13 cellular contexts compared by ENCODE assay signal in genomic region chr12:132286912-132287311, GRCh38. TPM values are rescaled to one million over a fixed set of nuclear protein-coding genes. Genes with fewer than 3 reads are reported as not detected.
DNase-seq lines count a peak whose midpoint lies in the region; ATAC-seq, FAIRE-seq and TF ChIP-seq lines count a peak whose summit lies in the region.
"Had no signal": no experiment of that assay in that cellular context is flagged by ENCODE, and none has a peak within 500 bp of the region (broad histone marks: within the 10 kb centered on the region; RNA-seq: fewer than 3 reads in every experiment).

No MANE protein-coding gene starts in this region.

- peaks cover 49% of the 10 kb centered on the region for H3K27me3 Mint-ChIP-seq in progenitor cell of endocrine pancreas
- peaks cover 10% of the 10 kb centered on the region in 2 donors for H3K27me3 Mint-ChIP-seq in CD4-positive, alpha-beta memory T cell

- no peak overlapping the region for H3K4me3 Mint-ChIP-seq in progenitor cell of endocrine pancreas (ENCODE audit: low read depth)
- H3K4me3 Mint-ChIP-seq in CD4-positive, alpha-beta memory T cell, result no peak overlapping the region

- H3K27me3 ChIP-seq in CD4-positive, alpha-beta memory T cell (ENCODE audit: insufficient read depth, low read length), result no peaks in the 10 kb centered on the region

- no peaks in the 10 kb centered on the region for H3K36me3 Mint-ChIP-seq in progenitor cell of endocrine pancreas (ENCODE audit: insufficient read depth)
- no peaks in the 10 kb centered on the region for H3K36me3 Mint-ChIP-seq in CD4-positive, alpha-beta memory T cell

- no peaks in the 10 kb centered on the region for H3K36me3 ChIP-seq in kidney (ENCODE audit: control insufficient read depth in 1 of 2, insufficient read depth in 2 of 2, low read length in 2 of 2)
- no peaks in the 10 kb centered on the region for H3K36me3 ChIP-seq in CD4-positive, alpha-beta memory T cell (ENCODE audit: insufficient read depth, low read length)
- H3K36me3 ChIP-seq: neutrophil, WERI-Rb-1 had no signal

- H3K9me3 ChIP-seq in kidney (ENCODE audit: control insufficient read depth in 1 of 2, low read length in 2 of 2), result no peaks in the 10 kb centered on the region
- H3K9me3 ChIP-seq in CD4-positive, alpha-beta memory T cell (ENCODE audit: control insufficient read depth in 1 of 2, low read length in 2 of 2), result no peaks in the 10 kb centered on the region
- H3K9me3 ChIP-seq: neutrophil had no signal

- H3K9me3 Mint-ChIP-seq in progenitor cell of endocrine pancreas (ENCODE audit: low read depth), result no peaks in the 10 kb centered on the region
- H3K9me3 Mint-ChIP-seq in CD4-positive, alpha-beta memory T cell, result peaks cover 0 to 1% (median 0%) of the 10 kb centered on the region in 8 donors

- H3K4me3 ChIP-seq in kidney (ENCODE audit: low read length in 2 of 2), result no peak overlapping the region
- H3K4me3 ChIP-seq in CD4-positive, alpha-beta memory T cell (ENCODE audit: low read length in 2 of 2), result no peak overlapping the region

- no peaks in the 10 kb centered on the region for H3K4me1 Mint-ChIP-seq in progenitor cell of endocrine pancreas (ENCODE audit: low read depth)
- peaks cover 7 to 32% (median 10%) of the 10 kb centered on the region in 4 donors for H3K4me1 Mint-ChIP-seq in CD4-positive, alpha-beta memory T cell

- peaks cover 17 to 43% of the 10 kb centered on the region in 2 donors for H3K4me1 ChIP-seq in kidney (ENCODE audit: control insufficient read depth in 1 of 2, insufficient read depth in 1 of 2, low read depth in 1 of 2, low read length in 2 of 2)
- H3K4me1 ChIP-seq in CD4-positive, alpha-beta memory T cell (ENCODE audit: insufficient read depth, low read length), result peaks cover 19% of the 10 kb centered on the region

- in situ Hi-C loops in Caki2 (cut with HindIII; ENCODE audit: low pct_unique_long_range_greater_than_20kb, low sequenced_read_pairs), result no loop called here

- DNase-seq in Caki2 (ENCODE audit: low read depth) (peak; percentile 97), HTR-8/SVneo (ENCODE audit: insufficient read length, low spot score) (peak; percentile 51), SW480 (ENCODE audit: low spot score) (peak; percentile 87), kidney (peak; percentile 89), progenitor cell of endocrine pancreas (ENCODE audit: low spot score, unreplicated experiment) (no peak), sciatic nerve (ENCODE audit: low spot score) (no peak)
- no peak for DNase-seq in CD4-positive, alpha-beta memory T cell
- DNase-seq: effector memory CD4-positive, alpha-beta T cell; mesenchymal stem cell; NCI-H2171 had no signal

- no peak for TF ChIP-seq CTCF in kidney (IDR thresholded peaks at IDR 0.05; ENCODE audit: borderline replicate concordance, extremely low read depth, insufficient read depth)
- no peak for TF ChIP-seq CTCF in progenitor cell of endocrine pancreas (IDR thresholded peaks at IDR 0.05; ENCODE audit: unreplicated experiment)

- H3K27ac ChIP-seq in kidney (ENCODE audit: low read depth in 2 of 2, low read length in 2 of 2), result no peak overlapping the region
- no peak overlapping the region for H3K27ac ChIP-seq in CD4-positive, alpha-beta memory T cell (ENCODE audit: low read depth, low read length)
- H3K27ac ChIP-seq: neutrophil, WERI-Rb-1 had no signal

- intact Hi-C loops in kidney (cut with DNase I), result no loop called here
- intact Hi-C loops in CD4-positive, alpha-beta memory T cell (cut with micrococcal nuclease), result no loop called here
- intact Hi-C loops in sciatic nerve (cut with DNase I), result no loop called here

- FAIRE-seq in HTR-8/SVneo (lab: Jason Lieb, UNC), result no peak
- no peak for FAIRE-seq in kidney (lab: Jason Lieb, UNC)

- ATAC-seq in sciatic nerve (no peak), HG03378 (IDR thresholded peaks at IDR 0.05; ENCODE audit: unreplicated experiment) (no peak)

- POLR2A ChIA-PET in CD4-positive, alpha-beta memory T cell (lab: Charles Lee; ENCODE audit: partially characterized antibody), result no interaction called here

- H3K9ac ChIP-seq in kidney (ENCODE audit: low read length in 2 of 2), result no peak overlapping the region

- CTCF ChIA-PET in CD4-positive, alpha-beta memory T cell (lab: Charles Lee; ENCODE audit: partially characterized antibody), result no interaction called here

- no peak overlapping the region for H3K27ac Mint-ChIP-seq in progenitor cell of endocrine pancreas
- H3K27ac Mint-ChIP-seq in CD4-positive, alpha-beta memory T cell, result no peak overlapping the region

RNA-seq across cellular contexts. Expression of gene GALNT9, which starts 42.5 kb away (rescaled TPM):
- 14.1 and 14.6 TPM in 2 replicates for total RNA-seq in Caki2 (2014; rRNA removed; shearing (Covaris generic); ENCODE audit: low replicate concordance)
- total RNA-seq in kidney (20.7 TPM), progenitor cell of endocrine pancreas (0.24 and 0.36 TPM in 2 replicates), sciatic nerve (not detected)
- 4.8 TPM for polyA plus RNA-seq in kidney (ENCODE audit: insufficient read depth, low read depth, low replicate concordance)
- total RNA-seq in CD4-positive, alpha-beta memory T cell, result not detected
- under 1 TPM in 1 of 2 donors, not detected in 1; 0.61 TPM for polyA plus RNA-seq in CD4-positive, alpha-beta memory T cell

Comparison
In these comparisons a context has a peak if more than half of its experiments do, and no peak if none do; other contexts are left out.
1. DNase-seq: peak in Caki2 (single experiment), HTR-8/SVneo (single experiment), SW480 (single experiment) and kidney (single experiment); none in progenitor cell of endocrine pancreas (single experiment), CD4-positive, alpha-beta memory T cell (0 of 5) and sciatic nerve (single experiment).
2. RNA of gene GALNT9, which starts 42.5 kb away (total RNA-seq): 20.7 TPM in kidney (single experiment) and 14.1 to 14.6 TPM in Caki2; 0.24 to 0.36 TPM in progenitor cell of endocrine pancreas, not detected in sciatic nerve (single experiment) and not detected in CD4-positive, alpha-beta memory T cell; every median in the first group is over 10 times any median in the second.